ENCODE assay signal across 8 cellular contexts in the genomic region with DNA sequence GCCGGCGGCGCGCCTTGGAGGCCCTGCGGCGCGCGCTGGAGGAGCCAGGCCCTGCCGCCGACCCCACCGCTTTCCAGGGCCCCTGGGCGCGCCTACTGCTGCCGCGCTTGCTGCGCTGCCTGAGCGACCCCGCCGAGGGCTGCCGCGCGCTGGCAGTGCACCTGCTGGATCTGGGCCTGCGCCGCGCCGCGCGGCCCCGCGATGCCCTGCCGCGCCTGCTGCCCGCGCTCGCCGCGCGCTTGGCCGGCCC. TPM values are rescaled to one million over a fixed set of nuclear protein-coding genes. Genes with fewer than 3 reads are reported as not detected.
DNase-seq lines count a peak whose midpoint lies in the region; ATAC-seq and TF ChIP-seq lines count a peak whose summit lies in the region.

No MANE protein-coding gene starts in this region.

- peaks cover 24 to 60% (median 54%) of the 10 kb centered on the region in 11 experiments for H3K36me3 ChIP-seq in BLaER1 treated with 17β-estradiol and CSF1 and Interleukin-3, amounts not matched to agents 10 nM and 100 nM
- H3K36me3 ChIP-seq in iPS-15b (ENCODE audit: control insufficient read depth, insufficient read depth, low read length) (peaks cover 26% of the 10 kb centered on the region), tibial artery (peaks cover 0 to 28% (median 0%) of the 10 kb centered on the region in 3 donors)

- no peak overlapping the region for H2AFZ ChIP-seq in H9 (ENCODE audit: low read length)

- H2BK15ac ChIP-seq in H9 (ENCODE audit: low read depth, low read length), result no peak overlapping the region

- no peak for TF ChIP-seq CTCF in H9 (conservative IDR thresholded peaks at IDR 0.05)
- no peak for TF ChIP-seq CTCF in tibial artery (IDR thresholded peaks at IDR 0.05)

- peaks cover 14 to 44% (median 36%) of the 10 kb centered on the region in 11 experiments; a peak in 21 of 22 replicates for H3K9me3 ChIP-seq in BLaER1 treated with 17β-estradiol and CSF1 and Interleukin-3, amounts not matched to agents 10 nM and 100 nM (replicated peaks in 1 of 11)
- H3K9me3 ChIP-seq in H9 (ENCODE audit: control insufficient read depth, low read depth, low read length) (no peaks in the 10 kb centered on the region), T-helper 17 cell (ENCODE audit: control insufficient read depth, low read length, poor library complexity, severe bottlenecking) (no peaks in the 10 kb centered on the region), iPS-15b (ENCODE audit: control insufficient read depth, insufficient read depth, low read length) (no peaks in the 10 kb centered on the region), tibial artery (no peaks in the 10 kb centered on the region)

- no peak overlapping the region for H3T11ph ChIP-seq in H9 (ENCODE audit: low read length)

- no peak overlapping the region for H3K4me3 Mint-ChIP-seq in H9
- peak overlapping the region; percentile 79 for H3K4me3 Mint-ChIP-seq in T-helper 17 cell

- H3K4me3 ChIP-seq in BLaER1 treated with 17β-estradiol and CSF1 and Interleukin-3, amounts not matched to agents 10 nM and 100 nM, result peak overlapping the region; percentile 88 to 100 (median 96)
- H3K4me3 ChIP-seq in iPS-15b (ENCODE audit: low read depth, low read length) (peak overlapping the region; percentile 92), tibial artery (peak overlapping the region; percentile 72 to 98)

- no peak overlapping the region for H3K4ac ChIP-seq in H9 (ENCODE audit: low read depth, low read length)

- ATAC-seq in T-helper 17 cell, result peak; percentile 56
- no peak for ATAC-seq in GM21786 (IDR thresholded peaks at IDR 0.05; ENCODE audit: unreplicated experiment)

- H4K91ac ChIP-seq in H9 (ENCODE audit: insufficient read length, low read depth, low read length), result no peak overlapping the region

- H3K36me3 Mint-ChIP-seq in H9 (ENCODE audit: insufficient read depth in 1 of 3, low read depth in 3 of 3), result peaks cover 52 to 72% (median 57%) of the 10 kb centered on the region in 3 experiments
- no peaks in the 10 kb centered on the region for H3K36me3 Mint-ChIP-seq in T-helper 17 cell (ENCODE audit: low read depth)

- H2BK120ac ChIP-seq in H9 (ENCODE audit: low read depth, low read length, poor library complexity, severe bottlenecking), result no peak overlapping the region

- no peak overlapping the region for H3K27ac Mint-ChIP-seq in H9
- H3K27ac Mint-ChIP-seq in T-helper 17 cell, result no peak overlapping the region

- no peak overlapping the region for H3K23ac ChIP-seq in H9 (ENCODE audit: insufficient read length, low read depth, low read length)

- no peaks in the 10 kb centered on the region for H3K79me1 ChIP-seq in H9 (ENCODE audit: insufficient read depth, low read depth, low read length, poor library complexity, severe bottlenecking)

- peaks cover 0 to 41% (median 15%) of the 10 kb centered on the region in 11 experiments; a peak in 18 of 22 replicates for H4K20me1 ChIP-seq in BLaER1 treated with 17β-estradiol and CSF1 and Interleukin-3, amounts not matched to agents 10 nM and 100 nM
- no peaks in the 10 kb centered on the region for H4K20me1 ChIP-seq in H9 (ENCODE audit: control insufficient read depth, insufficient read depth, insufficient read length)

- H4K5ac ChIP-seq in H9 (ENCODE audit: insufficient read length, low read depth, low read length), result no peak overlapping the region

- no peaks in the 10 kb centered on the region; a peak in 1 of 22 replicates for H3K27me3 ChIP-seq in BLaER1 treated with 17β-estradiol and CSF1 and Interleukin-3, amounts not matched to agents 10 nM and 100 nM
- H3K27me3 ChIP-seq in H9 (ENCODE audit: insufficient read depth, low read length) (no peaks in the 10 kb centered on the region), iPS-15b (ENCODE audit: control insufficient read depth, insufficient read depth, low read length) (no peaks in the 10 kb centered on the region), tibial artery (no peaks in the 10 kb centered on the region)

- H3K23me2 ChIP-seq in H9 (ENCODE audit: insufficient read length, low read depth, low read length, poor library complexity, severe bottlenecking), result peaks cover 9% of the 10 kb centered on the region

- no peak overlapping the region for H3K18ac ChIP-seq in H9 (ENCODE audit: insufficient read length, low read depth, low read length)

- H3K9me3 Mint-ChIP-seq in H9, result peaks cover 39 to 40% of the 10 kb centered on the region in 2 experiments

- H3K9ac ChIP-seq in BLaER1 treated with 17β-estradiol and CSF1 and Interleukin-3, amounts not matched to agents 10 nM and 100 nM, result peak overlapping the region; percentile 85 to 95 (median 88)
- H3K9ac ChIP-seq in H9 (ENCODE audit: extremely low read depth, insufficient read length, low read length) (no peak overlapping the region), iPS-15b (ENCODE audit: low read depth, low read length) (no peak overlapping the region)

- intact Hi-C loops in tibial artery (cut with DNase I; ENCODE audit: low total_unique reads), result no loop called here

- no peak overlapping the region for H3K56ac ChIP-seq in H9 (ENCODE audit: insufficient read length, low read depth, low read length)

- H3K14ac ChIP-seq in H9 (ENCODE audit: insufficient read depth, low read length), result no peak overlapping the region

- H3K4me1 Mint-ChIP-seq in H9 (peaks cover 15 to 18% of the 10 kb centered on the region in 2 experiments), T-helper 17 cell (peaks cover 8% of the 10 kb centered on the region)

- no peak overlapping the region for H2AK5ac ChIP-seq in H9 (ENCODE audit: insufficient read length, low read length)

- no peak for DNase-seq in H9
- DNase-seq in T-helper 17 cell, result no peak
- DNase-seq in tibial artery, result no peak
- DNase-seq in NCI-H187 (lab: John Stamatoyannopoulos, UW), result no peak
- DNase-seq in UCSD-AML1 (lab: John Stamatoyannopoulos, UW; ENCODE audit: unreplicated experiment), result no peak

- WGBS in H9 (ENCODE audit: extremely low coverage, insufficient read length, low lambda C conversion rate), result no CpG with 5 or more reads among the region's 39 CpGs

- H3K4me2 ChIP-seq in BLaER1 treated with 17β-estradiol and CSF1 and Interleukin-3, amounts not matched to agents 10 nM and 100 nM, result peak overlapping the region; percentile 61 to 98 (median 96); a peak in 21 of 22 replicates
- peak overlapping the region; percentile 38 for H3K4me2 ChIP-seq in H9 (ENCODE audit: insufficient read depth, insufficient read length, low read length)

- H3K79me2 ChIP-seq in H9 (ENCODE audit: insufficient read depth, low read length), result peaks cover 21% of the 10 kb centered on the region; the same call in 1 of the 2 replicates

- H4K8ac ChIP-seq in H9 (replicated peaks; ENCODE audit: insufficient read length, low read depth, low read length), result no peak overlapping the region

- no peak overlapping the region for H2BK5ac ChIP-seq in H9 (ENCODE audit: insufficient read length, low read length)

- no peak overlapping the region for H2BK20ac ChIP-seq in H9 (ENCODE audit: low read depth, low read length, poor library complexity, severe bottlenecking)

- H3K27ac ChIP-seq in BLaER1 treated with 17β-estradiol and CSF1 and Interleukin-3, amounts not matched to agents 10 nM and 100 nM, result peak overlapping the region; percentile 55 to 94 (median 86)
- H3K27ac ChIP-seq in H9 (ENCODE audit: insufficient read length, low read depth, low read length), result no peak overlapping the region
- peak overlapping the region; percentile 68 to 69 for H3K27ac ChIP-seq in tibial artery

- peaks cover 24 to 44% (median 35%) of the 10 kb centered on the region in 10 experiments for H3K4me1 ChIP-seq in BLaER1 treated with 17β-estradiol and CSF1 and Interleukin-3, amounts not matched to agents 10 nM and 100 nM
- H3K4me1 ChIP-seq in H9 (ENCODE audit: insufficient read depth, low read length) (no peaks in the 10 kb centered on the region; the same call in 1 of the 2 replicates), iPS-15b (ENCODE audit: control insufficient read depth, insufficient read depth, low read length) (peaks cover 4% of the 10 kb centered on the region), tibial artery (peaks cover 0 to 25% (median 18%) of the 10 kb centered on the region in 4 donors)

- H3K27me3 Mint-ChIP-seq in H9 (ENCODE audit: low read depth), result no peaks in the 10 kb centered on the region
- H3K27me3 Mint-ChIP-seq in T-helper 17 cell, result no peaks in the 10 kb centered on the region

- H2BK12ac ChIP-seq in H9 (ENCODE audit: insufficient read length, low read depth, low read length), result no peak overlapping the region

RNA-seq across cellular contexts. Expression of gene DNAAF5, which starts 0.3 kb away (rescaled TPM):
- total RNA-seq in H9 (2021) (42.7 and 43.5 TPM in 2 replicates), T-helper 17 cell (10 to 100 TPM; 10.7 to 13.7 TPM)

RNA-seq across cellular contexts. Expression of gene PRKAR1B, which starts 0.3 kb away (rescaled TPM):
- total RNA-seq in H9 (2021), result 43.3 and 44.2 TPM in 2 replicates
- 10 to 100 TPM in 1 of 2 donors, 1 to 10 TPM in 1; 10.0 to 22.1 TPM for total RNA-seq in T-helper 17 cell

Comparison
In these comparisons a context has a peak if more than half of its experiments do, and no peak if none do; other contexts are left out.
1. H3K9ac ChIP-seq: peak in BLaER1 treated with 17β-estradiol and CSF1 and Interleukin-3, amounts not matched to agents 10 nM and 100 nM (11 of 11); none in H9 (single experiment) and iPS-15b (single experiment).
2. Peak in every context shown above with its lines, with median percentiles within 50 percentile points of each other: H3K4me3 ChIP-seq.